12 cellular contexts compared by ENCODE assay signal in the genomic region with DNA sequence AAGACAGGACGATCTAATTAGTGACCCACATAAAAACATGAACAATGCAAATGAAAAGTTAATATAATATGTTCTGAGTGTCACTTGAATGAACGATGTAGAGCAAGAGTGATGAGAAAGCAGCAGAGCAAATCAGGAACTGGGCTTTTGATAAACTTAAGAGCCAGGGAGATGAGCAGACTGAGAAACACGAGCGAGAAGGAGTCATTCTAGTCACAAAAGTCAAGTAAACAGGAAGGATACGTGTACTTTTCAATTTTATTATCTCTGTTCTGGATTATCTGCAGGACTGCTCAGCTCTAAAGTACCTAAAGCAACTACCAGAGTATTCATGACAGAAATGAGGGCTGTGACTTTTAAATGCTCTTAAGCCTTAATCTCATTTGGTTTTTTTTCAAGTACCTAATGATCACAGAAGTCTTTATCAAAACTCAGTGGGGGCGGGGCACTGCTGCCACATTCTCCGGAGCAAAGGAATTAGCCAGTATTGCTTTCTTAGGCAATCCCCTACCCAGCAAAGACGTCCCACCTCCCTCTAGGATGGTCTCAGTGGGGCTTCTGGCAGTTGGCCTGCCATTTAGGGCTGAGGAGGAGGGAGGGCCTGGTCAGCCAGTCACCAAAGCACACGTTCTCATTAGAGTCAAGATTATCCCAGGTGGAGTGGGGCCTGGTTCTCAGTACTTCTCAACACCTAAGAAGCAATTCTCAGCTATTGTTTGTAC. TPM values are rescaled to one million over a fixed set of nuclear protein-coding genes. Genes with fewer than 3 reads are reported as not detected.
A peak's percentile ranks its signal among the peaks of the same experiment; 100 is the strongest.
DNase-seq lines count a peak whose midpoint lies in the region; ATAC-seq and TF ChIP-seq lines count a peak whose summit lies in the region.
"Had no signal": no experiment of that assay in that cellular context is flagged by ENCODE, and none has a peak within 500 bp of the region (broad histone marks: within the 10 kb centered on the region; RNA-seq: fewer than 3 reads in every experiment).

No MANE protein-coding gene starts in this region.

- no peak overlapping the region for H2AFZ ChIP-seq in neural progenitor cell (replicated peaks)
- H2AFZ ChIP-seq: PC-9 had no signal

- H3F3A ChIP-seq in neural progenitor cell (ENCODE audit: low read depth): peaks cover 11% of the 10 kb centered on the region

- H3K27me3 ChIP-seq in CD8-positive, alpha-beta T cell (ENCODE audit: insufficient read depth, low read length): no peaks in the 10 kb centered on the region
- H3K27me3 ChIP-seq in neural progenitor cell: peaks cover 8% of the 10 kb centered on the region

- in situ Hi-C loops in GM13976 (cut with MboI; ENCODE audit: low sequenced_read_pairs, unreplicated experiment): loop anchor here (10.0 kb wide), 1 partner anchor 196 kb away; no protein-coding TSS in a partner anchor

- ATAC-seq in CD8-positive, alpha-beta T cell: no peak
- no peak for ATAC-seq in effector memory CD8-positive, alpha-beta T cell (replicated peaks)

- H3K4me3 ChIP-seq in CD8-positive, alpha-beta T cell (ENCODE audit: low read depth, low read length): no peak overlapping the region
- H3K4me3 ChIP-seq in neural progenitor cell: no peak overlapping the region
- H3K4me3 ChIP-seq: PC-9 had no signal

- peaks cover 53% of the 10 kb centered on the region for H3K4me1 Mint-ChIP-seq in CD8-positive, alpha-beta T cell (ENCODE audit: low read depth)
- peaks cover 41 to 57% of the 10 kb centered on the region in 2 donors for H3K4me1 Mint-ChIP-seq in effector memory CD8-positive, alpha-beta T cell (ENCODE audit: low read depth in 2 of 2)
- peaks cover 17% of the 10 kb centered on the region for H3K4me1 Mint-ChIP-seq in neural progenitor cell

- peaks cover 5% of the 10 kb centered on the region for H4K20me1 ChIP-seq in neural progenitor cell (ENCODE audit: low read depth)

- H3K9me3 Mint-ChIP-seq in CD8-positive, alpha-beta T cell: no peaks in the 10 kb centered on the region
- H3K9me3 Mint-ChIP-seq in effector memory CD8-positive, alpha-beta T cell: no peaks in the 10 kb centered on the region
- H3K9me3 Mint-ChIP-seq in neural progenitor cell: no peaks in the 10 kb centered on the region

- no peaks in the 10 kb centered on the region for H3K9me3 ChIP-seq in CD8-positive, alpha-beta T cell (ENCODE audit: low read length)
- no peaks in the 10 kb centered on the region for H3K9me3 ChIP-seq in neural progenitor cell (ENCODE audit: low read depth)

- H3K4me2 ChIP-seq in neural progenitor cell: peak overlapping the region; percentile 33
- H3K4me2 ChIP-seq: PC-9 had no signal

- H3K4me3 Mint-ChIP-seq in CD8-positive, alpha-beta T cell: no peak overlapping the region
- H3K4me3 Mint-ChIP-seq in effector memory CD8-positive, alpha-beta T cell: peak overlapping the region in 1 of 2 donors; percentile 37
- no peak overlapping the region for H3K4me3 Mint-ChIP-seq in neural progenitor cell

- H3K27ac ChIP-seq in CD8-positive, alpha-beta T cell (ENCODE audit: low read depth, low read length): no peak overlapping the region
- no peak overlapping the region for H3K27ac ChIP-seq in neural progenitor cell
- H3K27ac ChIP-seq: PC-9 had no signal

- H3K79me2 ChIP-seq in neural progenitor cell (ENCODE audit: low read depth): no peaks in the 10 kb centered on the region

- no peaks in the 10 kb centered on the region for H3K36me3 ChIP-seq in CD8-positive, alpha-beta T cell (ENCODE audit: insufficient read depth, low read length)
- no peaks in the 10 kb centered on the region for H3K36me3 ChIP-seq in neural progenitor cell

- no peaks in the 10 kb centered on the region for H3K27me3 Mint-ChIP-seq in CD8-positive, alpha-beta T cell (ENCODE audit: low read depth)
- no peaks in the 10 kb centered on the region for H3K27me3 Mint-ChIP-seq in effector memory CD8-positive, alpha-beta T cell
- no peaks in the 10 kb centered on the region for H3K27me3 Mint-ChIP-seq in neural progenitor cell (ENCODE audit: insufficient read depth, low read depth)

- POLR2A ChIA-PET in CD8-positive, alpha-beta T cell (lab: Charles Lee): no interaction called here

- TF ChIP-seq CTCF in CD8-positive, alpha-beta T cell (IDR thresholded peaks at IDR 0.05): no peak
- TF ChIP-seq CTCF in neural progenitor cell (IDR thresholded peaks at IDR 0.05) (no peak), GM13976 (IDR thresholded peaks at IDR 0.05; ENCODE audit: borderline replicate concordance, control extremely low read depth, extremely low read depth, insufficient read depth, missing control alignments) (no peak)

- peaks cover under 1% of the 10 kb centered on the region for H3K4me1 ChIP-seq in CD8-positive, alpha-beta T cell (ENCODE audit: insufficient read depth, low read length)
- peaks cover 20% of the 10 kb centered on the region for H3K4me1 ChIP-seq in neural progenitor cell

- CTCF ChIA-PET in CD8-positive, alpha-beta T cell (lab: Charles Lee): interaction anchor here (0.6 kb wide), 1 partner anchor 22 kb away, joined by 3 read pairs; no protein-coding TSS in a partner anchor

- intact Hi-C loops in CD8-positive, alpha-beta T cell (cut with DNase I, micrococcal nuclease): loop anchor here (1.0 to 10.0 kb wide), 6 partner anchors 7 to 1994 kb away; a partner anchor contains a TSS

- H3K27ac Mint-ChIP-seq in CD8-positive, alpha-beta T cell: peak overlapping the region; percentile 52
- peak overlapping the region; percentile 57 to 78 for H3K27ac Mint-ChIP-seq in effector memory CD8-positive, alpha-beta T cell
- no peak overlapping the region for H3K27ac Mint-ChIP-seq in neural progenitor cell

- no peak overlapping the region for H3K9ac ChIP-seq in neural progenitor cell

- no peaks in the 10 kb centered on the region for H3K36me3 Mint-ChIP-seq in CD8-positive, alpha-beta T cell
- H3K36me3 Mint-ChIP-seq in effector memory CD8-positive, alpha-beta T cell (ENCODE audit: insufficient read depth): peaks cover 15% of the 10 kb centered on the region
- peaks cover 2% of the 10 kb centered on the region for H3K36me3 Mint-ChIP-seq in neural progenitor cell

- no peak for DNase-seq in CD8-positive, alpha-beta T cell
- DNase-seq in NCI-H524 treated with DMSO at 0.1 percent for 48 hours (lab: John Stamatoyannopoulos, UW) (peak; percentile 57), neural progenitor cell (ENCODE audit: low spot score) (peak; percentile 87), occipital lobe (lab: John Stamatoyannopoulos, UW) (no peak), NCI-H2107 treated with DMSO at 0.1 percent for 48 hours (lab: John Stamatoyannopoulos, UW; ENCODE audit: unreplicated experiment) (no peak), NCI-H1694 (lab: John Stamatoyannopoulos, UW) (no peak), GM13976 (ENCODE audit: low spot score) (no peak)
- DNase-seq in effector memory CD8-positive, alpha-beta T cell: no peak
- DNase-seq: dorsolateral prefrontal cortex, midbrain, NCI-H146, PC-9 had no signal

RNA-seq across cellular contexts. Expression of a gene that starts 8.6 kb away (rescaled TPM):
- 1 to 10 TPM; 8.4 to 8.5 TPM for total RNA-seq in CD8-positive, alpha-beta T cell
- total RNA-seq in neural progenitor cell (ENCODE audit: low replicate concordance) (4.0 and 5.2 TPM in 2 replicates), occipital lobe (24.0 TPM)

Comparison
In these comparisons a context has a peak if more than half of its experiments do, and no peak if none do; other contexts are left out.
1. DNase-seq: peak in NCI-H524 treated with DMSO at 0.1 percent for 48 hours (single experiment) and neural progenitor cell (single experiment); none in CD8-positive, alpha-beta T cell (0 of 7), effector memory CD8-positive, alpha-beta T cell (0 of 3), occipital lobe (single experiment), NCI-H2107 treated with DMSO at 0.1 percent for 48 hours (single experiment), NCI-H1694 (single experiment) and GM13976 (single experiment).